Comparison of ENCODE assay signal across 1 cellular context in the genomic region with DNA sequence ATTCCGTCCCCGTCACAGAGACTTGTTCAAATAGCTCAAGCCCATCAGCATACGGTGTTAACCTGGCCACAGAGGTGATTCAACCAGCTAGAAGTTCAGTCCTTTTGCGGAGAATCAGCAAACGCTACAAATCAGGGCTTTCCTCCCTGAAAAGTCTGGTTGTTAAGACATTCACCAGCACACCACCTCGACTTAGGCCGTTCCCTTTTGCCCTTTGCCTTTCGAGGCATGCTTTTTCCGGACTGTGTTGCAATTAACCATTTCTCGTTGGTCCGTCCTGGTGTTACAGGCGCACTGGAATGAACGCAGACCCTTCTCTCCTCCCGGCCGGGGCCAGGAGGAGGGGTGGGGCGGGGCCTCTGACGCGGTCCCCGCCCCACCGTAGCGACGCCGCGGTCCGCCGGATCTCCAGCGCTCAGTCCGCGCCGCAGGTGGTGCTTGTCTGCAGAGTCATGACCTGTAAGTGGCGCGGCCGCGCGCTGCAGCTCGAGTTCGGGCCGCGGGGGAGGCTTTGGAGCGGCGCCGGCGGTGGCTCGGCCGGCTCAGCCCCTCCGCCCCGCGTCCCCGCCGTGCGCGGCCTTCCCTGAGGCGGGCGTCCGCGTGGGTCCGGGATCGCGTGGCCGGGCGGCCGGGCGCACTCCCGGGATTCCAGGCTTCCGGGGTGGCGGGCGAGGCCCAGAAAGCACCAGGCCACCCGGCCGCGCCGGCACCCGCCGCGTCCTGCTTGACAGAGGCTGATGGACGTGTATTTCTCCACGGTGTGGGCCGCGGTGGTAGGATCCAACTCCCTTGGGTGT.
TF ChIP-seq lines count a peak whose summit lies in the region.

A gene with protein sequence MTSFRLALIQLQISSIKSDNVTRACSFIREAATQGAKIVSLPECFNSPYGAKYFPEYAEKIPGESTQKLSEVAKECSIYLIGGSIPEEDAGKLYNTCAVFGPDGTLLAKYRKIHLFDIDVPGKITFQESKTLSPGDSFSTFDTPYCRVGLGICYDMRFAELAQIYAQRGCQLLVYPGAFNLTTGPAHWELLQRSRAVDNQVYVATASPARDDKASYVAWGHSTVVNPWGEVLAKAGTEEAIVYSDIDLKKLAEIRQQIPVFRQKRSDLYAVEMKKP (plus strand): TSS at position 418 of the 797 bp plus-strand sequence. CDS start 35 bp downstream, at position 453.

TF ChIP-seq in HepG2, 621 proteins besides CTCF, POLR2A, EP300 and RAD21 (continued from another document and continues in another):
- TF ChIP-seq, protein P1, sequence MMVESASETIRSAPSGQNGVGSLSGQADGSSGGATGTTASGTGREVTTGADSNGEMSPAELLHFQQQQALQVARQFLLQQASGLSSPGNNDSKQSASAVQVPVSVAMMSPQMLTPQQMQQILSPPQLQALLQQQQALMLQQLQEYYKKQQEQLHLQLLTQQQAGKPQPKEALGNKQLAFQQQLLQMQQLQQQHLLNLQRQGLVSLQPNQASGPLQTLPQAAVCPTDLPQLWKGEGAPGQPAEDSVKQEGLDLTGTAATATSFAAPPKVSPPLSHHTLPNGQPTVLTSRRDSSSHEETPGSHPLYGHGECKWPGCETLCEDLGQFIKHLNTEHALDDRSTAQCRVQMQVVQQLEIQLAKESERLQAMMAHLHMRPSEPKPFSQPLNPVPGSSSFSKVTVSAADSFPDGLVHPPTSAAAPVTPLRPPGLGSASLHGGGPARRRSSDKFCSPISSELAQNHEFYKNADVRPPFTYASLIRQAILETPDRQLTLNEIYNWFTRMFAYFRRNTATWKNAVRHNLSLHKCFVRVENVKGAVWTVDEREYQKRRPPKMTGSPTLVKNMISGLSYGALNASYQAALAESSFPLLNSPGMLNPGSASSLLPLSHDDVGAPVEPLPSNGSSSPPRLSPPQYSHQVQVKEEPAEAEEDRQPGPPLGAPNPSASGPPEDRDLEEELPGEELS (CRISPR knock-in tag; IDR thresholded peaks at IDR 0.05): peak; percentile 75
- TF ChIP-seq ZNF569 (CRISPR knock-in tag; IDR thresholded peaks at IDR 0.05; ENCODE audit: borderline replicate concordance) (no peak), ZNF138 (CRISPR knock-in tag; IDR thresholded peaks at IDR 0.05; ENCODE audit: low read depth) (no peak), DNMT1 (CRISPR knock-in tag; IDR thresholded peaks at IDR 0.05) (0 out of 2 replicates have a peak, but pooled peaks have one; percentile 38), HDAC1 (CRISPR knock-in tag; IDR thresholded peaks at IDR 0.05) (peak; percentile 55), ZNF713 (CRISPR knock-in tag; IDR thresholded peaks at IDR 0.05) (no peak), EED (CRISPR knock-in tag; IDR thresholded peaks at IDR 0.05) (no peak), FIP1L1 (IDR thresholded peaks at IDR 0.05; ENCODE audit: borderline replicate concordance, insufficient read depth, low read depth, low read length) (no peak), ZNF576 (CRISPR knock-in tag; IDR thresholded peaks at IDR 0.05) (no peak), ZNF7 (CRISPR knock-in tag; IDR thresholded peaks at IDR 0.05) (no peak), REXO4 (CRISPR knock-in tag; IDR thresholded peaks at IDR 0.05; ENCODE audit: borderline replicate concordance) (no peak), NCOA1 (CRISPR knock-in tag; IDR thresholded peaks at IDR 0.05) (no peak), NFIB (CRISPR knock-in tag; IDR thresholded peaks at IDR 0.05; ENCODE audit: borderline replicate concordance) (no peak), ZNF615 (CRISPR knock-in tag; IDR thresholded peaks at IDR 0.05; ENCODE audit: borderline replicate concordance) (no peak), PHF21A (CRISPR knock-in tag; IDR thresholded peaks at IDR 0.05) (peak; percentile 67), NFRKB (IDR thresholded peaks at IDR 0.05) (no peak), PHF8 (CRISPR knock-in tag; IDR thresholded peaks at IDR 0.05) (peak; percentile 76), RBM39 (IDR thresholded peaks at IDR 0.05; ENCODE audit: low read depth, low read length, poor library complexity, severe bottlenecking) (no peak), ZBTB38 (CRISPR knock-in tag; IDR thresholded peaks at IDR 0.05) (no peak), PLRG1 (conservative IDR thresholded peaks at IDR 0.05) (no peak), PRPF4 (IDR thresholded peaks at IDR 0.05; ENCODE audit: low read depth, low read length, poor library complexity, severe bottlenecking) (no peak), SOX13 (IDR thresholded peaks at IDR 0.05) (peak; percentile 28; the same call in 1 of the 2 replicates), SOX13 (CRISPR knock-in tag; conservative IDR thresholded peaks at IDR 0.05 in 1 of 2, IDR thresholded peaks at IDR 0.05 in 1 of 2) (peak in 1 of 2 experiments; percentile 56; a peak in 1 of 4 replicates), RFXANK (CRISPR knock-in tag; IDR thresholded peaks at IDR 0.05) (no peak), SP5 (CRISPR knock-in tag; IDR thresholded peaks at IDR 0.05; ENCODE audit: borderline replicate concordance, low read depth) (peak; percentile 45; the same call in 1 of the 2 replicates), MYC (CRISPR knock-in tag; IDR thresholded peaks at IDR 0.05; ENCODE audit: borderline replicate concordance) (peak; percentile 86), CC2D1A (CRISPR knock-in tag; IDR thresholded peaks at IDR 0.05) (no peak)
- TF ChIP-seq, protein P2, sequence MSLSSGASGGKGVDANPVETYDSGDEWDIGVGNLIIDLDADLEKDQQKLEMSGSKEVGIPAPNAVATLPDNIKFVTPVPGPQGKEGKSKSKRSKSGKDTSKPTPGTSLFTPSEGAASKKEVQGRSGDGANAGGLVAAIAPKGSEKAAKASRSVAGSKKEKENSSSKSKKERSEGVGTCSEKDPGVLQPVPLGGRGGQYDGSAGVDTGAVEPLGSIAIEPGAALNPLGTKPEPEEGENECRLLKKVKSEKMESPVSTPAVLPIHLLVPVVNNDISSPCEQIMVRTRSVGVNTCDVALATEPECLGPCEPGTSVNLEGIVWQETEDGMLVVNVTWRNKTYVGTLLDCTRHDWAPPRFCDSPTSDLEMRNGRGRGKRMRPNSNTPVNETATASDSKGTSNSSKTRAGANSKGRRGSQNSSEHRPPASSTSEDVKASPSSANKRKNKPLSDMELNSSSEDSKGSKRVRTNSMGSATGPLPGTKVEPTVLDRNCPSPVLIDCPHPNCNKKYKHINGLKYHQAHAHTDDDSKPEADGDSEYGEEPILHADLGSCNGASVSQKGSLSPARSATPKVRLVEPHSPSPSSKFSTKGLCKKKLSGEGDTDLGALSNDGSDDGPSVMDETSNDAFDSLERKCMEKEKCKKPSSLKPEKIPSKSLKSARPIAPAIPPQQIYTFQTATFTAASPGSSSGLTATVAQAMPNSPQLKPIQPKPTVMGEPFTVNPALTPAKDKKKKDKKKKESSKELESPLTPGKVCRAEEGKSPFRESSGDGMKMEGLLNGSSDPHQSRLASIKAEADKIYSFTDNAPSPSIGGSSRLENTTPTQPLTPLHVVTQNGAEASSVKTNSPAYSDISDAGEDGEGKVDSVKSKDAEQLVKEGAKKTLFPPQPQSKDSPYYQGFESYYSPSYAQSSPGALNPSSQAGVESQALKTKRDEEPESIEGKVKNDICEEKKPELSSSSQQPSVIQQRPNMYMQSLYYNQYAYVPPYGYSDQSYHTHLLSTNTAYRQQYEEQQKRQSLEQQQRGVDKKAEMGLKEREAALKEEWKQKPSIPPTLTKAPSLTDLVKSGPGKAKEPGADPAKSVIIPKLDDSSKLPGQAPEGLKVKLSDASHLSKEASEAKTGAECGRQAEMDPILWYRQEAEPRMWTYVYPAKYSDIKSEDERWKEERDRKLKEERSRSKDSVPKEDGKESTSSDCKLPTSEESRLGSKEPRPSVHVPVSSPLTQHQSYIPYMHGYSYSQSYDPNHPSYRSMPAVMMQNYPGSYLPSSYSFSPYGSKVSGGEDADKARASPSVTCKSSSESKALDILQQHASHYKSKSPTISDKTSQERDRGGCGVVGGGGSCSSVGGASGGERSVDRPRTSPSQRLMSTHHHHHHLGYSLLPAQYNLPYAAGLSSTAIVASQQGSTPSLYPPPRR (CRISPR knock-in tag; IDR thresholded peaks at IDR 0.05; ENCODE audit: borderline replicate concordance): no peak
- TF ChIP-seq, protein P3, sequence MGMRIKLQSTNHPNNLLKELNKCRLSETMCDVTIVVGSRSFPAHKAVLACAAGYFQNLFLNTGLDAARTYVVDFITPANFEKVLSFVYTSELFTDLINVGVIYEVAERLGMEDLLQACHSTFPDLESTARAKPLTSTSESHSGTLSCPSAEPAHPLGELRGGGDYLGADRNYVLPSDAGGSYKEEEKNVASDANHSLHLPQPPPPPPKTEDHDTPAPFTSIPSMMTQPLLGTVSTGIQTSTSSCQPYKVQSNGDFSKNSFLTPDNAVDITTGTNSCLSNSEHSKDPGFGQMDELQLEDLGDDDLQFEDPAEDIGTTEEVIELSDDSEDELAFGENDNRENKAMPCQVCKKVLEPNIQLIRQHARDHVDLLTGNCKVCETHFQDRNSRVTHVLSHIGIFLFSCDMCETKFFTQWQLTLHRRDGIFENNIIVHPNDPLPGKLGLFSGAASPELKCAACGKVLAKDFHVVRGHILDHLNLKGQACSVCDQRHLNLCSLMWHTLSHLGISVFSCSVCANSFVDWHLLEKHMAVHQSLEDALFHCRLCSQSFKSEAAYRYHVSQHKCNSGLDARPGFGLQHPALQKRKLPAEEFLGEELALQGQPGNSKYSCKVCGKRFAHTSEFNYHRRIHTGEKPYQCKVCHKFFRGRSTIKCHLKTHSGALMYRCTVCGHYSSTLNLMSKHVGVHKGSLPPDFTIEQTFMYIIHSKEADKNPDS (CRISPR knock-in tag; IDR thresholded peaks at IDR 0.05): no peak
- TF ChIP-seq, protein P4, sequence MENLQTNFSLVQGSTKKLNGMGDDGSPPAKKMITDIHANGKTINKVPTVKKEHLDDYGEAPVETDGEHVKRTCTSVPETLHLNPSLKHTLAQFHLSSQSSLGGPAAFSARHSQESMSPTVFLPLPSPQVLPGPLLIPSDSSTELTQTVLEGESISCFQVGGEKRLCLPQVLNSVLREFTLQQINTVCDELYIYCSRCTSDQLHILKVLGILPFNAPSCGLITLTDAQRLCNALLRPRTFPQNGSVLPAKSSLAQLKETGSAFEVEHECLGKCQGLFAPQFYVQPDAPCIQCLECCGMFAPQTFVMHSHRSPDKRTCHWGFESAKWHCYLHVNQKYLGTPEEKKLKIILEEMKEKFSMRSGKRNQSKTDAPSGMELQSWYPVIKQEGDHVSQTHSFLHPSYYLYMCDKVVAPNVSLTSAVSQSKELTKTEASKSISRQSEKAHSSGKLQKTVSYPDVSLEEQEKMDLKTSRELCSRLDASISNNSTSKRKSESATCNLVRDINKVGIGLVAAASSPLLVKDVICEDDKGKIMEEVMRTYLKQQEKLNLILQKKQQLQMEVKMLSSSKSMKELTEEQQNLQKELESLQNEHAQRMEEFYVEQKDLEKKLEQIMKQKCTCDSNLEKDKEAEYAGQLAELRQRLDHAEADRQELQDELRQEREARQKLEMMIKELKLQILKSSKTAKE (CRISPR knock-in tag; IDR thresholded peaks at IDR 0.05; ENCODE audit: borderline replicate concordance): no peak
- TF ChIP-seq, protein P5, sequence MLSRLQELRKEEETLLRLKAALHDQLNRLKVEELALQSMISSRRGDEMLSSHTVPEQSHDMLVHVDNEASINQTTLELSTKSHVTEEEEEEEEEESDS (CRISPR knock-in tag; IDR thresholded peaks at IDR 0.05; ENCODE audit: borderline replicate concordance): no peak
- TF ChIP-seq, protein P6, sequence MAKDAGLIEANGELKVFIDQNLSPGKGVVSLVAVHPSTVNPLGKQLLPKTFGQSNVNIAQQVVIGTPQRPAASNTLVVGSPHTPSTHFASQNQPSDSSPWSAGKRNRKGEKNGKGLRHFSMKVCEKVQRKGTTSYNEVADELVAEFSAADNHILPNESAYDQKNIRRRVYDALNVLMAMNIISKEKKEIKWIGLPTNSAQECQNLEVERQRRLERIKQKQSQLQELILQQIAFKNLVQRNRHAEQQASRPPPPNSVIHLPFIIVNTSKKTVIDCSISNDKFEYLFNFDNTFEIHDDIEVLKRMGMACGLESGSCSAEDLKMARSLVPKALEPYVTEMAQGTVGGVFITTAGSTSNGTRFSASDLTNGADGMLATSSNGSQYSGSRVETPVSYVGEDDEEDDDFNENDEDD (CRISPR knock-in tag; IDR thresholded peaks at IDR 0.05; ENCODE audit: borderline replicate concordance): peak; percentile 71; the same call in 1 of the 2 replicates
- TF ChIP-seq, protein P7, sequence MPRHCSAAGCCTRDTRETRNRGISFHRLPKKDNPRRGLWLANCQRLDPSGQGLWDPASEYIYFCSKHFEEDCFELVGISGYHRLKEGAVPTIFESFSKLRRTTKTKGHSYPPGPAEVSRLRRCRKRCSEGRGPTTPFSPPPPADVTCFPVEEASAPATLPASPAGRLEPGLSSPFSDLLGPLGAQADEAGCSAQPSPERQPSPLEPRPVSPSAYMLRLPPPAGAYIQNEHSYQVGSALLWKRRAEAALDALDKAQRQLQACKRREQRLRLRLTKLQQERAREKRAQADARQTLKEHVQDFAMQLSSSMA (CRISPR knock-in tag; IDR thresholded peaks at IDR 0.05): peak; percentile 12; the same call in 1 of the 2 replicates
- TF ChIP-seq, protein P8, sequence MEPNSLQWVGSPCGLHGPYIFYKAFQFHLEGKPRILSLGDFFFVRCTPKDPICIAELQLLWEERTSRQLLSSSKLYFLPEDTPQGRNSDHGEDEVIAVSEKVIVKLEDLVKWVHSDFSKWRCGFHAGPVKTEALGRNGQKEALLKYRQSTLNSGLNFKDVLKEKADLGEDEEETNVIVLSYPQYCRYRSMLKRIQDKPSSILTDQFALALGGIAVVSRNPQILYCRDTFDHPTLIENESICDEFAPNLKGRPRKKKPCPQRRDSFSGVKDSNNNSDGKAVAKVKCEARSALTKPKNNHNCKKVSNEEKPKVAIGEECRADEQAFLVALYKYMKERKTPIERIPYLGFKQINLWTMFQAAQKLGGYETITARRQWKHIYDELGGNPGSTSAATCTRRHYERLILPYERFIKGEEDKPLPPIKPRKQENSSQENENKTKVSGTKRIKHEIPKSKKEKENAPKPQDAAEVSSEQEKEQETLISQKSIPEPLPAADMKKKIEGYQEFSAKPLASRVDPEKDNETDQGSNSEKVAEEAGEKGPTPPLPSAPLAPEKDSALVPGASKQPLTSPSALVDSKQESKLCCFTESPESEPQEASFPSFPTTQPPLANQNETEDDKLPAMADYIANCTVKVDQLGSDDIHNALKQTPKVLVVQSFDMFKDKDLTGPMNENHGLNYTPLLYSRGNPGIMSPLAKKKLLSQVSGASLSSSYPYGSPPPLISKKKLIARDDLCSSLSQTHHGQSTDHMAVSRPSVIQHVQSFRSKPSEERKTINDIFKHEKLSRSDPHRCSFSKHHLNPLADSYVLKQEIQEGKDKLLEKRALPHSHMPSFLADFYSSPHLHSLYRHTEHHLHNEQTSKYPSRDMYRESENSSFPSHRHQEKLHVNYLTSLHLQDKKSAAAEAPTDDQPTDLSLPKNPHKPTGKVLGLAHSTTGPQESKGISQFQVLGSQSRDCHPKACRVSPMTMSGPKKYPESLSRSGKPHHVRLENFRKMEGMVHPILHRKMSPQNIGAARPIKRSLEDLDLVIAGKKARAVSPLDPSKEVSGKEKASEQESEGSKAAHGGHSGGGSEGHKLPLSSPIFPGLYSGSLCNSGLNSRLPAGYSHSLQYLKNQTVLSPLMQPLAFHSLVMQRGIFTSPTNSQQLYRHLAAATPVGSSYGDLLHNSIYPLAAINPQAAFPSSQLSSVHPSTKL (CRISPR knock-in tag; IDR thresholded peaks at IDR 0.05): no peak
- TF ChIP-seq, protein P9, sequence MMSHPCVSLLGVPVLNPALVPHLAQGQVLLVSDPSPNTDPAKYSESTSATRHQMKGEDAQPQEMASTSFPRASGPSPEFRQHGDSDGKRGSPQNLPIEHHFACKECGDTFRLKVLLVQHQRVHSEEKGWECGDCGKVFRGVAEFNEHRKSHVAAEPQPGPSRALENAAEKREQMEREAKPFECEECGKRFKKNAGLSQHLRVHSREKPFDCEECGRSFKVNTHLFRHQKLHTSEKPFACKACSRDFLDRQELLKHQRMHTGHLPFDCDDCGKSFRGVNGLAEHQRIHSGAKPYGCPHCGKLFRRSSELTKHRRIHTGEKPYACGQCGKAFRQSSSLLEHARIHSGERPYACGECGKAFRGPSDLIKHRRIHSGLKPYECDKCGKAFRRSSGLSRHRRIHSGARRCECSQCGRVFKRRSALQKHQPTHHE (CRISPR knock-in tag; IDR thresholded peaks at IDR 0.05; ENCODE audit: borderline replicate concordance): no peak
